ENCODE assay signal across 8 cellular contexts in the genomic region with DNA sequence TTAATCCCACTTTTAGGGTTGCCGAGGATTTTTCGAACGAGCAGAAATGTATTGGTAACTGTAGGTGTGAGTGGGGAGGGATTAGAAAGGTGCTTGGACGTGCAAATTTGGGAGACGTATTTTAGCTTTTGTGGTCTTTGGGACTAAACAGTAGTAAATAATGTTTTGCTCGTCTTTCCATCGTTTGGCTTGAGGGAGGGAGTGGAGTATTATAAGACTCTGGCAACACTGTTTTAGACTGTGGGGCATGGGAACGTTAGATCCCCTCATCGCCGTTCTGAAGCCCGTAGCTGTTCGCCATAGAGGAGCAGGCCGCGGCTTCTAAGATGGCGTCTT. TPM values are rescaled to one million over a fixed set of nuclear protein-coding genes. Genes with fewer than 3 reads are reported as not detected.
A peak's percentile ranks its signal among the peaks of the same experiment; 100 is the strongest.
DNase-seq lines count a peak whose midpoint lies in the region; ATAC-seq lines count a peak whose summit lies in the region.

No MANE protein-coding gene starts in this region.

- peak overlapping the region; percentile 87 for H3K4me3 ChIP-seq in BLaER1
- H3K4me3 ChIP-seq in MG63 = peak overlapping the region; percentile 79

- H4K20me1 ChIP-seq in BLaER1 = peaks cover 41% of the 10 kb centered on the region

- peak overlapping the region; percentile 74 for H3K4me2 ChIP-seq in BLaER1

- H3K27ac Mint-ChIP-seq in dendritic cell treated with granulocyte-macrophage colony-stimulating factor and Interleukin-4, amounts not matched to agents 40 ng/mL and 50 ng/mL, for 4 days = peak overlapping the region; percentile 100
- H3K27ac Mint-ChIP-seq in natural killer cell treated with Interleukin-12 subunit alpha and Interleukin-12 subunit beta and Interleukin-15 and Interleukin-18, amount 100 ng/mL, for 72 hours = peak overlapping the region; percentile 83 to 87

- no peak for ATAC-seq in natural killer cell treated with Interleukin-12 subunit alpha and Interleukin-12 subunit beta and Interleukin-15 and Interleukin-18, amount 100 ng/mL, for 72 hours
- ATAC-seq in GM19023 (IDR thresholded peaks at IDR 0.05; ENCODE audit: unreplicated experiment) = no peak

- H3K4me1 ChIP-seq in BLaER1 = peaks cover 32% of the 10 kb centered on the region

- H3K27me3 Mint-ChIP-seq in dendritic cell treated with granulocyte-macrophage colony-stimulating factor and Interleukin-4, amounts not matched to agents 40 ng/mL and 50 ng/mL, for 4 days = no peaks in the 10 kb centered on the region
- H3K27me3 Mint-ChIP-seq in natural killer cell treated with Interleukin-12 subunit alpha and Interleukin-12 subunit beta and Interleukin-15 and Interleukin-18, amount 100 ng/mL, for 72 hours = no peaks in the 10 kb centered on the region

- H3K36me3 ChIP-seq in BLaER1 (peaks cover 40% of the 10 kb centered on the region), MG63 (peaks cover 62% of the 10 kb centered on the region)

- H3K27me3 ChIP-seq in BLaER1 = no peaks in the 10 kb centered on the region
- H3K27me3 ChIP-seq in MG63 = no peaks in the 10 kb centered on the region

- H3K9ac ChIP-seq in BLaER1 = peak overlapping the region; percentile 99

- H3K4me1 Mint-ChIP-seq in dendritic cell treated with granulocyte-macrophage colony-stimulating factor and Interleukin-4, amounts not matched to agents 40 ng/mL and 50 ng/mL, for 4 days (ENCODE audit: low read depth) = peaks cover 40% of the 10 kb centered on the region
- peaks cover 53 to 54% of the 10 kb centered on the region in 2 donors for H3K4me1 Mint-ChIP-seq in natural killer cell treated with Interleukin-12 subunit alpha and Interleukin-12 subunit beta and Interleukin-15 and Interleukin-18, amount 100 ng/mL, for 72 hours (ENCODE audit: low read depth in 2 of 2)

- no peaks in the 10 kb centered on the region for H3K9me3 Mint-ChIP-seq in dendritic cell treated with granulocyte-macrophage colony-stimulating factor and Interleukin-4, amounts not matched to agents 40 ng/mL and 50 ng/mL, for 4 days
- no peaks in the 10 kb centered on the region for H3K9me3 Mint-ChIP-seq in natural killer cell treated with Interleukin-12 subunit alpha and Interleukin-12 subunit beta and Interleukin-15 and Interleukin-18, amount 100 ng/mL, for 72 hours

- no peak for DNase-seq in MG63
- no peak for DNase-seq in natural killer cell treated with Interleukin-12 subunit alpha and Interleukin-12 subunit beta and Interleukin-15 and Interleukin-18, amount 100 ng/mL, for 72 hours (ENCODE audit: low spot score)
- no peak for DNase-seq in glomerular visceral epithelial cell (ENCODE audit: extremely low spot score)
- no peak for DNase-seq in NCI-H510A (lab: John Stamatoyannopoulos, UW)
- no peak for DNase-seq in AML-193 (lab: John Stamatoyannopoulos, UW)

- H3K27ac ChIP-seq in BLaER1 = peak overlapping the region; percentile 100

- peaks cover 89% of the 10 kb centered on the region for H3K36me3 Mint-ChIP-seq in dendritic cell treated with granulocyte-macrophage colony-stimulating factor and Interleukin-4, amounts not matched to agents 40 ng/mL and 50 ng/mL, for 4 days (ENCODE audit: low read depth)
- peaks cover 48% of the 10 kb centered on the region for H3K36me3 Mint-ChIP-seq in natural killer cell treated with Interleukin-12 subunit alpha and Interleukin-12 subunit beta and Interleukin-15 and Interleukin-18, amount 100 ng/mL, for 72 hours

- intact Hi-C loops in dendritic cell treated with granulocyte-macrophage colony-stimulating factor and Interleukin-4, amounts not matched to agents 40 ng/mL and 50 ng/mL, for 4 days (cut with micrococcal nuclease) = loop anchor here (5.0 kb wide), 2 partner anchors 34 to 129 kb away; a partner anchor contains a TSS

- H3K9me3 ChIP-seq in BLaER1 (no peaks in the 10 kb centered on the region; the same call in 1 of the 2 replicates), MG63 (no peaks in the 10 kb centered on the region)

- peak overlapping the region; percentile 97 for H3K4me3 Mint-ChIP-seq in dendritic cell treated with granulocyte-macrophage colony-stimulating factor and Interleukin-4, amounts not matched to agents 40 ng/mL and 50 ng/mL, for 4 days
- H3K4me3 Mint-ChIP-seq in natural killer cell treated with Interleukin-12 subunit alpha and Interleukin-12 subunit beta and Interleukin-15 and Interleukin-18, amount 100 ng/mL, for 72 hours = peak overlapping the region; percentile 93

RNA-seq across cellular contexts. Expression of a gene that starts 2.8 kb away (rescaled TPM):
- total RNA-seq in MG63 (2014; rRNA removed; shearing (Covaris generic); ENCODE audit: low replicate concordance) = 207 and 281 TPM in 2 replicates
- 100 to 1,000 TPM; 347 to 352 TPM for total RNA-seq in natural killer cell treated with Interleukin-12 subunit alpha and Interleukin-12 subunit beta and Interleukin-15 and Interleukin-18, amount 100 ng/mL, for 72 hours

RNA-seq across cellular contexts. Expression of a gene that starts 18.3 kb away (rescaled TPM):
- 16.8 and 18.9 TPM in 2 replicates for total RNA-seq in MG63 (2014; rRNA removed; shearing (Covaris generic); ENCODE audit: low replicate concordance)
- 10 to 100 TPM; 16.9 to 73.0 TPM for total RNA-seq in natural killer cell treated with Interleukin-12 subunit alpha and Interleukin-12 subunit beta and Interleukin-15 and Interleukin-18, amount 100 ng/mL, for 72 hours

RNA-seq across cellular contexts. Expression of a gene that starts 30.4 kb away (rescaled TPM):
- 0.76 and 0.79 TPM in 2 replicates for total RNA-seq in MG63 (2014; rRNA removed; shearing (Covaris generic); ENCODE audit: low replicate concordance)
- 10 to 100 TPM in 1 of 2 donors, 1 to 10 TPM in 1; 2.7 to 17.8 TPM for total RNA-seq in natural killer cell treated with Interleukin-12 subunit alpha and Interleukin-12 subunit beta and Interleukin-15 and Interleukin-18, amount 100 ng/mL, for 72 hours

RNA-seq across cellular contexts. Expression of a gene that starts 38.2 kb away (rescaled TPM):
- not detected in 2 replicates for total RNA-seq in MG63 (2014; rRNA removed; shearing (Covaris generic); ENCODE audit: low replicate concordance)
- 10 to 100 TPM in 1 of 2 donors, under 1 TPM in 1; 0.86 to 22.1 TPM for total RNA-seq in natural killer cell treated with Interleukin-12 subunit alpha and Interleukin-12 subunit beta and Interleukin-15 and Interleukin-18, amount 100 ng/mL, for 72 hours
